9 cellular contexts compared by ENCODE assay signal in genomic region chr16:11835891-11836652, GRCh38. TPM values are rescaled to one million over a fixed set of nuclear protein-coding genes. Genes with fewer than 3 reads are reported as not detected.
A peak's percentile ranks its signal among the peaks of the same experiment; 100 is the strongest.
DNase-seq lines count a peak whose midpoint lies in the region; ATAC-seq, FAIRE-seq and TF ChIP-seq lines count a peak whose summit lies in the region.
"Had no signal": no experiment of that assay in that cellular context is flagged by ENCODE, and none has a peak within 500 bp of the region (broad histone marks: within the 10 kb centered on the region; RNA-seq: fewer than 3 reads in every experiment).

No MANE protein-coding gene starts in this region.

- H3K9ac ChIP-seq in H1 (replicated peaks in 1 of 4; ENCODE audit: extremely low read depth in 1 of 4, low read depth in 3 of 4, low read length in 3 of 4) = no peak overlapping the region

- H3K4ac ChIP-seq in H1 (replicated peaks; ENCODE audit: insufficient read length, low read depth, low read length) = no peak overlapping the region

- H4K5ac ChIP-seq in H1 (ENCODE audit: insufficient read length, low read depth, low read length) = no peak overlapping the region

- H3K18ac ChIP-seq in H1 (ENCODE audit: extremely low read depth, low read length) = no peak overlapping the region

- H2BK12ac ChIP-seq in H1 (ENCODE audit: low read depth, low read length) = no peak overlapping the region

- peaks cover 0 to 5% (median 0%) of the 10 kb centered on the region in 4 experiments; a peak in 1 of 7 replicates for H3K4me1 ChIP-seq in H1 (replicated peaks in 1 of 4; ENCODE audit: control insufficient read depth in 3 of 4, insufficient read depth in 4 of 4, low read length in 3 of 4)

- TF ChIP-seq EP300 in H1 (IDR thresholded peaks at IDR 0.05; ENCODE audit: borderline replicate concordance in 1 of 2, low read depth in 2 of 2, low read length in 2 of 2) = no peak

- peaks cover 5 to 8% of the 10 kb centered on the region in 2 experiments for H4K20me1 ChIP-seq in H1 (replicated peaks in 1 of 2; ENCODE audit: control insufficient read depth in 1 of 2, insufficient read depth in 2 of 2, low read length in 2 of 2)

- H2BK5ac ChIP-seq in H1 (ENCODE audit: low read depth, low read length) = no peak overlapping the region

- H3K23ac ChIP-seq in H1 (ENCODE audit: insufficient read length) = no peak overlapping the region

- TF ChIP-seq CTCF in H1 (IDR thresholded peaks at IDR 0.05; ENCODE audit: control extremely low read depth in 1 of 3, insufficient read depth in 1 of 3, low read depth in 1 of 3, low read length in 3 of 3) (no peak), omental fat pad (IDR thresholded peaks at IDR 0.05) (no peak)

- H3K27ac ChIP-seq in H1 (ENCODE audit: low read depth, low read length) = no peak overlapping the region

- H4K8ac ChIP-seq in H1 (ENCODE audit: extremely low read depth, insufficient read depth, low read length) = no peak overlapping the region

- no peaks in the 10 kb centered on the region for H3K79me2 ChIP-seq in H1 (ENCODE audit: control insufficient read depth in 1 of 2, insufficient read depth in 2 of 2, low read length in 2 of 2)

- CTCF ChIA-PET in H1 (lab: Charles Lee; ENCODE audit: partially characterized antibody) = interaction anchor here (0.6 to 1.2 kb wide), 5 partner anchors 9 to 327 kb away, joined by 3 to 5 read pairs (median 3); partner anchors contain the start of gene ZC3H7A

- H2AFZ ChIP-seq in H1 (ENCODE audit: low read length) = no peak overlapping the region

- POLR2A ChIA-PET in H1 (lab: Charles Lee; ENCODE audit: partially characterized antibody) = interaction anchor here (0.6 to 5.6 kb wide), 7 partner anchors 9 to 93 kb away, joined by 3 to 59 read pairs (median 8); partner anchors contain the start of genes RSL1D1 and TXNDC11

- no peaks in the 10 kb centered on the region for H3K23me2 ChIP-seq in H1 (ENCODE audit: low read depth, low read length)

- peak; percentile 22 to 30 for TF ChIP-seq POLR2A in H1 (IDR thresholded peaks at IDR 0.05; ENCODE audit: control extremely low read depth in 1 of 2, low read depth in 2 of 2, low read length in 2 of 2)

- no peak overlapping the region for H3K4me3 ChIP-seq in H1 (ENCODE audit: extremely low read depth in 1 of 4, insufficient read depth in 2 of 4, low read depth in 3 of 4, low read length in 4 of 4)

- DNase-seq in H4 (ENCODE audit: low spot score) (peak; percentile 41), NCI-H69 (lab: John Stamatoyannopoulos, UW) (peak; percentile 91), H1 (ENCODE audit: low read depth in 1 of 2, low spot score in 2 of 2) (no peak), renal cortical epithelial cell (ENCODE audit: low read depth) (peak; percentile 12), left lobe of liver (ENCODE audit: low spot score) (no peak), omental fat pad (ENCODE audit: low spot score) (no peak)
- no peak for DNase-seq in stimulated activated naive CD8-positive, alpha-beta T cell treated with anti-CD3 and anti-CD28 coated beads, Interleukin-15, Interleukin-2, amounts not matched to agents 100 U/mL and 50 U/mL, for 24 hours
- DNase-seq: GF-D8 had no signal

- H3K27me3 ChIP-seq in H1 (replicated peaks in 1 of 4; ENCODE audit: control insufficient read depth in 3 of 4, extremely low read depth in 1 of 4, insufficient read depth in 3 of 4, low read length in 3 of 4) = no peaks in the 10 kb centered on the region

- H2BK20ac ChIP-seq in H1 (ENCODE audit: low read length) = no peak overlapping the region

- H3K9me3 ChIP-seq in H1 (ENCODE audit: insufficient read depth in 2 of 2, low read depth in 1 of 2, low read length in 1 of 2) = no peaks in the 10 kb centered on the region

- 80% methylated on average over 9 of the region's 9 CpGs; no CpG with 5 or more reads in 1 of the 2 experiments for WGBS in H1 (ENCODE audit: extremely low coverage in 1 of 2, insufficient coverage in 1 of 2, insufficient read length in 1 of 2, insufficient replicate concordance in 2 of 2, low coverage in 1 of 2, low lambda C conversion rate in 2 of 2, missing lambda C conversion rate in 1 of 2), 2 experiments

- no peak overlapping the region for H3K14ac ChIP-seq in H1 (ENCODE audit: insufficient read length)

- H3K36me3 ChIP-seq in H1 (ENCODE audit: control insufficient read depth in 2 of 4, insufficient read depth in 4 of 4, low read length in 3 of 4) = peaks cover 30 to 51% (median 45%) of the 10 kb centered on the region in 4 experiments

- no peak overlapping the region for H2AK5ac ChIP-seq in H1 (ENCODE audit: low read depth, low read length)

- ATAC-seq in left lobe of liver = no peak
- ATAC-seq in GM19463 (IDR thresholded peaks at IDR 0.05; ENCODE audit: unreplicated experiment) = no peak
- no peak for ATAC-seq in stimulated activated naive CD8-positive, alpha-beta T cell treated with anti-CD3 and anti-CD28 coated beads, Interleukin-15, Interleukin-2, amounts not matched to agents 100 U/mL and 50 U/mL, for 24 hours
- no peak for ATAC-seq in omental fat pad (ENCODE audit: low FRiP score)

- H3K56ac ChIP-seq in H1 (replicated peaks; ENCODE audit: insufficient read length, low read depth, low read length) = no peak overlapping the region

- no peaks in the 10 kb centered on the region for H3K79me1 ChIP-seq in H1 (ENCODE audit: low read depth, low read length)

- no peak overlapping the region for H3K4me2 ChIP-seq in H1 (ENCODE audit: insufficient read depth in 1 of 2, low read depth in 2 of 2, low read length in 2 of 2)

- H2BK120ac ChIP-seq in H1 (replicated peaks; ENCODE audit: low read depth, low read length) = no peak overlapping the region

- H2BK15ac ChIP-seq in H1 (ENCODE audit: low read length) = no peak overlapping the region

- FAIRE-seq in H1 (lab: Jason Lieb, UNC) = no peak

- TF ChIP-seq RAD21 in H1 (IDR thresholded peaks at IDR 0.05 in 1 of 2, conservative IDR thresholded peaks at IDR 0.05 in 1 of 2; ENCODE audit: low read depth in 2 of 2, low read length in 2 of 2) = no peak

- no peak overlapping the region for H4K91ac ChIP-seq in H1 (replicated peaks; ENCODE audit: insufficient read length, low read length)

TF ChIP-seq in H1, 55 proteins besides CTCF, POLR2A, EP300 and RAD21 (continues in another document):
- no peak for TF ChIP-seq CREB1 (IDR thresholded peaks at IDR 0.05)
- TF ChIP-seq SIN3A (conservative IDR thresholded peaks at IDR 0.05 in 1 of 2, IDR thresholded peaks at IDR 0.05 in 1 of 2; ENCODE audit: low read depth in 1 of 2, low read length in 2 of 2) = no peak
- no peak for TF ChIP-seq ZNF274 (IDR thresholded peaks at IDR 0.05; ENCODE audit: borderline replicate concordance, extremely low read depth, low read length)
- TF ChIP-seq CTBP2 (IDR thresholded peaks at IDR 0.05; ENCODE audit: borderline replicate concordance, insufficient read depth, insufficient read length, low read length) = no peak
- TF ChIP-seq SIX5 (IDR thresholded peaks at IDR 0.05; ENCODE audit: low read depth, low read length) = no peak
- TF ChIP-seq TBP (IDR thresholded peaks at IDR 0.05; ENCODE audit: low read depth, low read length) = no peak
- no peak for TF ChIP-seq JUND (IDR thresholded peaks at IDR 0.05; ENCODE audit: low read length)
- no peak for TF ChIP-seq HDAC2 (IDR thresholded peaks at IDR 0.05; ENCODE audit: borderline replicate concordance in 1 of 2, low read depth in 2 of 2, low read length in 2 of 2)
- TF ChIP-seq MAX (IDR thresholded peaks at IDR 0.05) = no peak
- TF ChIP-seq SP1 (IDR thresholded peaks at IDR 0.05; ENCODE audit: low read depth, low read length) = no peak
- TF ChIP-seq YY1 (IDR thresholded peaks at IDR 0.05; ENCODE audit: low read depth, low read length) = no peak
- TF ChIP-seq ASH2L (IDR thresholded peaks at IDR 0.05; ENCODE audit: low read length) = no peak
- TF ChIP-seq SUZ12 (IDR thresholded peaks at IDR 0.05; ENCODE audit: low read length) = no peak
- TF ChIP-seq SIRT6 (IDR thresholded peaks at IDR 0.05; ENCODE audit: low read length) = no peak
- TF ChIP-seq TAF7 (optimal IDR thresholded peaks at IDR 0.05; ENCODE audit: borderline replicate concordance, low read depth, low read length) = no peak
- no peak for TF ChIP-seq CBX8 (IDR thresholded peaks at IDR 0.05; ENCODE audit: borderline replicate concordance, low read depth, low read length)
- no peak for TF ChIP-seq PHF8 (conservative IDR thresholded peaks at IDR 0.05; ENCODE audit: low read depth, low read length)
- TF ChIP-seq RXRA (IDR thresholded peaks at IDR 0.05; ENCODE audit: insufficient read depth, low read depth, low read length) = no peak

RNA-seq across cellular contexts. Expression of gene RSL1D1, which starts 15.3 kb away (rescaled TPM):
- 242 and 250 TPM in 2 replicates for total RNA-seq in H4 (2014; rRNA removed; shearing (Covaris generic))
- total RNA-seq in H1 (2021; fragmentation: NEBNext Ultra II Directional; extraction: Animal tissue kit (Norgen Biotek cat#: 25700)) = 274 and 292 TPM in 2 replicates
- 18.0 and 41.3 TPM in 2 replicates for polyA plus RNA-seq in H1 (2011; rRNA removed)
- 108 TPM for polyA plus RNA-seq in H1 (2011; cell fraction: cytosol; rRNA removed)
- 11.9 TPM for polyA plus RNA-seq in H1 (2011; cell fraction: nucleus; rRNA removed)
- 131 to 244 TPM (median 141 TPM) in 4 replicates for polyA plus RNA-seq in H1 (2012, experiment 1 of 2)
- 23.5 TPM for polyA plus RNA-seq in H1 (2012, experiment 2 of 2)
- polyA plus RNA-seq in H1 (2013, experiment 1 of 2) = 345 TPM
- 333 TPM for polyA plus RNA-seq in H1 (2013, experiment 2 of 2)
- polyA minus RNA-seq in H1 (2011; rRNA and poly(A)+ RNA removed) = 44.8 and 66.0 TPM in 2 replicates
- polyA minus RNA-seq in H1 (2011; cell fraction: cytosol; rRNA and poly(A)+ RNA removed) = 110 TPM
- 58.1 TPM for polyA minus RNA-seq in H1 (2011; cell fraction: nucleus; rRNA and poly(A)+ RNA removed)
- total RNA-seq in renal cortical epithelial cell (92.6 and 173 TPM in 2 replicates), left lobe of liver (43.0 TPM), omental fat pad (100 to 1,000 TPM; 138 to 269 (median 188) TPM)

RNA-seq across cellular contexts. Expression of gene ZC3H7A, which starts 39.0 kb away (rescaled TPM):
- total RNA-seq in H4 (2014; rRNA removed; shearing (Covaris generic)) = 16.7 and 19.4 TPM in 2 replicates
- 42.5 and 55.9 TPM in 2 replicates for total RNA-seq in H1 (2021; fragmentation: NEBNext Ultra II Directional; extraction: Animal tissue kit (Norgen Biotek cat#: 25700))
- 23.3 and 32.0 TPM in 2 replicates for polyA plus RNA-seq in H1 (2011; rRNA removed)
- 26.1 TPM for polyA plus RNA-seq in H1 (2011; cell fraction: cytosol; rRNA removed)
- 22.1 TPM for polyA plus RNA-seq in H1 (2011; cell fraction: nucleus; rRNA removed)
- 21.7 to 38.8 TPM (median 26.2 TPM) in 4 replicates for polyA plus RNA-seq in H1 (2012, experiment 1 of 2)
- polyA plus RNA-seq in H1 (2012, experiment 2 of 2) = 2.5 TPM
- polyA plus RNA-seq in H1 (2013, experiment 1 of 2) = 32.3 TPM
- polyA plus RNA-seq in H1 (2013, experiment 2 of 2) = 28.3 TPM
- polyA minus RNA-seq in H1 (2011; rRNA and poly(A)+ RNA removed) = 22.6 and 29.4 TPM in 2 replicates
- polyA minus RNA-seq in H1 (2011; cell fraction: cytosol; rRNA and poly(A)+ RNA removed) = 16.2 TPM
- 29.4 TPM for polyA minus RNA-seq in H1 (2011; cell fraction: nucleus; rRNA and poly(A)+ RNA removed)
- total RNA-seq in renal cortical epithelial cell (34.2 and 77.0 TPM in 2 replicates), left lobe of liver (20.5 TPM), omental fat pad (10 to 100 TPM; 38.0 to 74.7 (median 53.6) TPM)

Comparison
In these comparisons a context has a peak if more than half of its experiments do, and no peak if none do; other contexts are left out.
1. DNase-seq: peak in H4 (single experiment), NCI-H69 (single experiment) and renal cortical epithelial cell (single experiment); none in H1 (0 of 2), left lobe of liver (single experiment), stimulated activated naive CD8-positive, alpha-beta T cell treated with anti-CD3 and anti-CD28 coated beads, Interleukin-15, Interleukin-2, amounts not matched to agents 100 U/mL and 50 U/mL, for 24 hours (single experiment) and omental fat pad (single experiment).